Comparison of ENCODE assay signal across 4 cellular contexts in genomic region chrY:18025487-18025886, GRCh38. TPM values are rescaled to one million over a fixed set of nuclear protein-coding genes. Genes with fewer than 3 reads are reported as not detected.
"Had no signal": no experiment of that assay in that cellular context is flagged by ENCODE, and none has a peak within 500 bp of the region (broad histone marks: within the 10 kb centered on the region; RNA-seq: fewer than 3 reads in every experiment).

TSS of gene CDY2A (plus strand) at chrY:18025787. CDS start at chrY:18026115, 328 bp downstream.

RNA-seq across cellular contexts. Expression of gene CDY2A, which starts in this region (rescaled TPM):
- polyA plus RNA-seq: HepG2, IgD-negative memory B cell, IMR-90, K562 had no signal
